ENCODE assay signal across 8 cellular contexts in genomic region chr1:27357281-27358037, GRCh38. TPM values are rescaled to one million over a fixed set of nuclear protein-coding genes. Genes with fewer than 3 reads are reported as not detected.
DNase-seq lines count a peak whose midpoint lies in the region; ATAC-seq and TF ChIP-seq lines count a peak whose summit lies in the region.

No MANE protein-coding gene starts in this region.

- CTCF ChIA-PET in A673 (lab: Charles Lee) = interaction anchor here (0.5 to 1.4 kb wide), 5 partner anchors 8 to 486 kb away, joined by 3 to 9 read pairs (median 4); partner anchors contain the start of gene MAP3K6

- H3K9me3 ChIP-seq in A673 (ENCODE audit: low read depth, low read length, poor library complexity, severe bottlenecking) = no peaks in the 10 kb centered on the region

- DNase-seq in A673 (ENCODE audit: low spot score) (peak; percentile 73), NCI-H1092 treated with DMSO at 0.1 percent for 48 hours (lab: John Stamatoyannopoulos, UW) (peak; percentile 77), cardiac fibroblast (ENCODE audit: low read depth in 2 of 2) (peak; percentile 53 to 67), left kidney (ENCODE audit: low read depth, low spot score) (peak; percentile 86)
- peak; percentile 70 for DNase-seq in activated CD4-positive, CD25-positive, alpha-beta regulatory T cell treated with anti-CD3 and anti-CD28 coated beads, Interleukin-2, amount 50 U/mL, for 16 hours (ENCODE audit: low read depth, low spot score)
- DNase-seq in stimulated activated CD4-positive, alpha-beta T cell treated with anti-CD3 and anti-CD28 coated beads, Interleukin-2, amount 100 ng/mL, for 48 hours = peak; percentile 72 to 81

- H3K4me1 ChIP-seq in A673 (ENCODE audit: insufficient read depth, low read length, poor library complexity, severe bottlenecking) = no peaks in the 10 kb centered on the region

- POLR2A ChIA-PET in A673 (lab: Charles Lee; ENCODE audit: low non-redundant PET) = no interaction called here

- H3K4me3 ChIP-seq in A673 (ENCODE audit: low read depth, low read length, poor library complexity, severe bottlenecking) (no peak overlapping the region), cardiac fibroblast (replicated peaks in 1 of 2; ENCODE audit: low read depth in 2 of 2, low read length in 2 of 2) (no peak overlapping the region)

- peak; percentile 52 for ATAC-seq in GM18498 (IDR thresholded peaks at IDR 0.05; ENCODE audit: unreplicated experiment)
- ATAC-seq in GM21717 (IDR thresholded peaks at IDR 0.05; ENCODE audit: unreplicated experiment) = no peak

- peak overlapping the region; percentile 19 for H3K27ac ChIP-seq in A673 (ENCODE audit: low read depth, low read length, poor library complexity, severe bottlenecking)

- intact Hi-C loops in A673 (cut with micrococcal nuclease; ENCODE audit: unreplicated experiment) = loop anchor here (1.0 kb wide), 1 partner anchor 249 kb away; no protein-coding TSS in a partner anchor

- BruUV-seq in A673 (replicated peaks; lab: Mats Ljungman, UMichigan) = no TSS peak

- no peaks in the 10 kb centered on the region for H3K27me3 ChIP-seq in A673 (replicated peaks; ENCODE audit: insufficient read depth, low read depth, low read length, poor library complexity)

- no peaks in the 10 kb centered on the region for H3K36me3 ChIP-seq in A673 (ENCODE audit: insufficient read depth, low read length, poor library complexity, severe bottlenecking)

- TF ChIP-seq CTCF in A673 (conservative IDR thresholded peaks at IDR 0.05; ENCODE audit: low read depth, low read length) = peak; percentile 96
- peak; percentile 90 for TF ChIP-seq CTCF in cardiac fibroblast (IDR thresholded peaks at IDR 0.05; ENCODE audit: low read depth, low read length)

RNA-seq across cellular contexts. Expression of gene MAP3K6, which starts 9.3 kb away (rescaled TPM):
- total RNA-seq in A673 (2021) = 2.4 and 2.9 TPM in 2 replicates

RNA-seq across cellular contexts. Expression of gene SYTL1, which starts 15.6 kb away (rescaled TPM):
- 2.1 and 3.6 TPM in 2 replicates for total RNA-seq in A673 (2021)

RNA-seq across cellular contexts. Expression of gene FCN3, which starts 17.2 kb away (rescaled TPM):
- total RNA-seq in A673 (2021) = not detected in 2 replicates

RNA-seq across cellular contexts. Expression of gene CD164L2, which starts 25.7 kb away (rescaled TPM):
- not detected in 2 replicates for total RNA-seq in A673 (2021)

RNA-seq across cellular contexts. Expression of gene GPR3, which starts 35.0 kb away (rescaled TPM):
- total RNA-seq in A673 (2021) = 3.1 and 4.9 TPM in 2 replicates
